7 cellular contexts compared by ENCODE assay signal in genomic region chr17:38898812-38899348, GRCh38. TPM values are rescaled to one million over a fixed set of nuclear protein-coding genes. Genes with fewer than 3 reads are reported as not detected.
DNase-seq lines count a peak whose midpoint lies in the region; ATAC-seq and TF ChIP-seq lines count a peak whose summit lies in the region.

No MANE protein-coding gene starts in this region.

- WGBS in esophagus, 2 donors: 61 to 68% methylated on average over 11 of the region's 11 CpGs

- H3K36me3 ChIP-seq in esophagus (ENCODE audit: control insufficient read depth in 2 of 2, insufficient read depth in 2 of 2, low read length in 1 of 2): peaks cover 6 to 22% of the 10 kb centered on the region in 2 donors

- H3K27ac ChIP-seq in HL-60 (replicated peaks) (peak overlapping the region; percentile 96), esophagus (ENCODE audit: low read depth in 2 of 2, low read length in 1 of 2) (peak overlapping the region; percentile 64 to 73)

- TF ChIP-seq CTCF in HL-60 (IDR thresholded peaks at IDR 0.05; ENCODE audit: insufficient read depth, low read length): no peak

- H3K4me3 ChIP-seq in HL-60 (replicated peaks; ENCODE audit: insufficient read depth, low read length): no peak overlapping the region
- no peak overlapping the region for H3K4me3 ChIP-seq in esophagus (ENCODE audit: low read depth in 1 of 2, low read length in 2 of 2)

- peaks cover 0 to 2% of the 10 kb centered on the region in 2 donors for H3K9me3 ChIP-seq in esophagus (ENCODE audit: control insufficient read depth in 2 of 2, insufficient read depth in 1 of 2, low read depth in 1 of 2, low read length in 1 of 2)

- H3K27me3 ChIP-seq in HL-60 (ENCODE audit: insufficient read depth, poor library complexity, severe bottlenecking) (no peaks in the 10 kb centered on the region), esophagus (ENCODE audit: control insufficient read depth in 1 of 2, insufficient read depth in 2 of 2, low read length in 2 of 2) (no peaks in the 10 kb centered on the region)

- DNase-seq in HL-60 (ENCODE audit: low read depth in 1 of 2, low spot score in 1 of 2) (peak; percentile 88 to 95), GOT3 (lab: John Stamatoyannopoulos, UW) (no peak), SW480 (ENCODE audit: low spot score) (no peak)
- DNase-seq in activated CD4-positive, alpha-beta T cell treated with anti-CD3 and anti-CD28 coated beads, Interleukin-2, amount 50 U/mL, for 1 hour: peak; percentile 81
- peak; percentile 60 to 74 for DNase-seq in stimulated activated CD4-positive, alpha-beta T cell treated with anti-CD3 and anti-CD28 coated beads, Interleukin-15, amount 100 ng/mL, for 1 hour (ENCODE audit: low read depth in 1 of 2, low spot score in 1 of 2)

- ATAC-seq in GM19467 (IDR thresholded peaks at IDR 0.05; ENCODE audit: unreplicated experiment): peak; percentile 72

- peaks cover 3 to 11% of the 10 kb centered on the region in 2 donors for H3K4me1 ChIP-seq in esophagus (ENCODE audit: control insufficient read depth in 2 of 2, insufficient read depth in 2 of 2, low read length in 1 of 2)

RNA-seq across cellular contexts. Expression of gene LASP1, which starts 29.0 kb away (rescaled TPM):
- 10 to 100 TPM; 26.5 to 33.0 TPM for polyA plus RNA-seq in esophagus

RNA-seq across cellular contexts. Expression of gene RPL23, which starts 45.4 kb away (rescaled TPM):
- polyA plus RNA-seq in esophagus: 1,000 to 10,000 TPM; 2,779 to 3,117 TPM

Comparison
In these comparisons a context has a peak if more than half of its experiments do, and no peak if none do; other contexts are left out.
1. DNase-seq: peak in HL-60 (2 of 2), activated CD4-positive, alpha-beta T cell treated with anti-CD3 and anti-CD28 coated beads, Interleukin-2, amount 50 U/mL, for 1 hour (single experiment) and stimulated activated CD4-positive, alpha-beta T cell treated with anti-CD3 and anti-CD28 coated beads, Interleukin-15, amount 100 ng/mL, for 1 hour (2 of 2); none in GOT3 (single experiment) and SW480 (single experiment).